17 cellular contexts compared by ENCODE assay signal in genomic region chr6:15386756-15387112, GRCh38.
DNase-seq lines count a peak whose midpoint lies in the region; ATAC-seq, FAIRE-seq and TF ChIP-seq lines count a peak whose summit lies in the region.
"Had no signal": no experiment of that assay in that cellular context is flagged by ENCODE, and none has a peak within 500 bp of the region (broad histone marks: within the 10 kb centered on the region; RNA-seq: fewer than 3 reads in every experiment).

No MANE protein-coding gene starts in this region.

- H2AK5ac ChIP-seq in mesendoderm (ENCODE audit: low read length) (no peak overlapping the region), trophoblast cell (ENCODE audit: low read length) (no peak overlapping the region)

- WGBS in mesendoderm (ENCODE audit: extremely low coverage, insufficient coverage, low lambda C conversion rate): no CpG with 5 or more reads among the region's 3 CpGs
- WGBS in trophoblast cell (ENCODE audit: extremely low coverage, insufficient coverage, insufficient read length): no CpG with 5 or more reads among the region's 3 CpGs

- H4K5ac ChIP-seq in mesendoderm (ENCODE audit: low read length): no peak overlapping the region

- H3K4me1 Mint-ChIP-seq in naive thymus-derived CD8-positive, alpha-beta T cell: peaks cover 46 to 94% (median 85%) of the 10 kb centered on the region in 4 donors

- H2BK120ac ChIP-seq in mesendoderm (ENCODE audit: low read depth, low read length) (no peak overlapping the region), trophoblast cell (ENCODE audit: insufficient read depth, low read length, poor library complexity) (no peak overlapping the region)

- POLR2A ChIA-PET in naive thymus-derived CD8-positive, alpha-beta T cell (lab: Charles Lee): no interaction called here

- H3K36me3 ChIP-seq in SK-N-MC (ENCODE audit: insufficient read depth, low read length): 0 out of 2 replicates have a peak, but pooled peaks cover 7% of the 10 kb centered on the region
- H3K36me3 ChIP-seq in mesendoderm (ENCODE audit: control insufficient read depth, insufficient read depth, low read length): no peaks in the 10 kb centered on the region
- no peaks in the 10 kb centered on the region for H3K36me3 ChIP-seq in trophoblast cell (ENCODE audit: control insufficient read depth in 1 of 2, insufficient read depth in 2 of 2, low read length in 2 of 2)
- H3K36me3 ChIP-seq: HAP-1, SJCRH30, tibial nerve had no signal

- H4K91ac ChIP-seq in trophoblast cell (ENCODE audit: low read depth, low read length): no peak overlapping the region

- H3K9me3 Mint-ChIP-seq in naive thymus-derived CD8-positive, alpha-beta T cell: no peaks in the 10 kb centered on the region
- H3K9me3 Mint-ChIP-seq: activated naive CD8-positive, alpha-beta T cell treated with anti-CD3 and anti-CD28 coated beads, Interleukin-2, amount 10 ng/mL, durations not matched to agents 7 days and 5 days had no signal

- no peak overlapping the region for H3K14ac ChIP-seq in trophoblast cell (ENCODE audit: low read length)

- H3K56ac ChIP-seq in mesendoderm (ENCODE audit: low read length): no peak overlapping the region

- peak; percentile 40 for FAIRE-seq in GM12892 (lab: Jason Lieb, UNC)

- H2BK5ac ChIP-seq in mesendoderm (ENCODE audit: low read length): no peak overlapping the region
- H2BK5ac ChIP-seq in trophoblast cell (ENCODE audit: low read depth, low read length, poor library complexity): no peak overlapping the region

- H3K4me3 ChIP-seq in SK-N-MC (peak overlapping the region; percentile 41), mesendoderm (ENCODE audit: low read length) (no peak overlapping the region), trophoblast cell (ENCODE audit: low read depth, low read length) (no peak overlapping the region)
- H3K4me3 ChIP-seq: HAP-1, SJCRH30, tibial nerve had no signal

- H2AFZ ChIP-seq in trophoblast cell (ENCODE audit: insufficient read depth, low read length, poor library complexity): no peak overlapping the region

- no peak overlapping the region for H3K23ac ChIP-seq in mesendoderm (ENCODE audit: low read length)
- H3K23ac ChIP-seq in trophoblast cell (ENCODE audit: low read length): no peak overlapping the region

- peak overlapping the region; percentile 78 for H2BK15ac ChIP-seq in mesendoderm (replicated peaks; ENCODE audit: low read depth)

- H3K4me2 ChIP-seq in mesendoderm (ENCODE audit: low read length) (no peak overlapping the region), trophoblast cell (ENCODE audit: low read length) (no peak overlapping the region)

- no peaks in the 10 kb centered on the region for H3K27me3 ChIP-seq in mesendoderm (ENCODE audit: insufficient read depth, low read length, poor library complexity)
- no peaks in the 10 kb centered on the region for H3K27me3 ChIP-seq in trophoblast cell (ENCODE audit: insufficient read depth, low read length)
- H3K27me3 ChIP-seq: SJCRH30, tibial nerve had no signal

- H3K36me3 Mint-ChIP-seq in naive thymus-derived CD8-positive, alpha-beta T cell: peaks cover 0 to under 1% (median 0%) of the 10 kb centered on the region in 3 donors

- H3K4me3 Mint-ChIP-seq in naive thymus-derived CD8-positive, alpha-beta T cell: peak overlapping the region in 1 of 10 donors; percentile 23
- H3K4me3 Mint-ChIP-seq: activated naive CD8-positive, alpha-beta T cell treated with anti-CD3 and anti-CD28 coated beads, Interleukin-2, amount 10 ng/mL, durations not matched to agents 7 days and 5 days had no signal

- no peaks in the 10 kb centered on the region for H3K9me3 ChIP-seq in SK-N-MC (ENCODE audit: low read depth, low read length)
- H3K9me3 ChIP-seq in trophoblast cell (ENCODE audit: insufficient read depth, low read depth, low read length): no peaks in the 10 kb centered on the region
- H3K9me3 ChIP-seq: HAP-1, SJCRH30, tibial nerve had no signal

- no peak overlapping the region for H4K8ac ChIP-seq in mesendoderm (ENCODE audit: low read depth, low read length)
- no peak overlapping the region for H4K8ac ChIP-seq in trophoblast cell (ENCODE audit: low read depth, low read length)

- H3K4ac ChIP-seq in mesendoderm (ENCODE audit: low read depth, low read length) (no peak overlapping the region), trophoblast cell (ENCODE audit: low read depth, low read length) (no peak overlapping the region)

- H2BK12ac ChIP-seq in trophoblast cell (ENCODE audit: low read length): no peak overlapping the region

- H3K27me3 Mint-ChIP-seq in naive thymus-derived CD8-positive, alpha-beta T cell: no peaks in the 10 kb centered on the region
- H3K27me3 Mint-ChIP-seq: activated naive CD8-positive, alpha-beta T cell treated with anti-CD3 and anti-CD28 coated beads, Interleukin-2, amount 10 ng/mL, durations not matched to agents 7 days and 5 days had no signal

- no peak overlapping the region for H4K12ac ChIP-seq in trophoblast cell (ENCODE audit: low read depth, low read length)

- no peak for ATAC-seq in naive thymus-derived CD8-positive, alpha-beta T cell

- H3K79me1 ChIP-seq in mesendoderm (ENCODE audit: low read length): peaks cover 9% of the 10 kb centered on the region
- no peaks in the 10 kb centered on the region for H3K79me1 ChIP-seq in trophoblast cell (ENCODE audit: low read length)

- H3K18ac ChIP-seq in mesendoderm (ENCODE audit: low read length) (no peak overlapping the region), trophoblast cell (ENCODE audit: low read length) (no peak overlapping the region)

- H3K27ac ChIP-seq in SK-N-MC (peak overlapping the region; percentile 45), mesendoderm (ENCODE audit: low read depth, low read length) (no peak overlapping the region), trophoblast cell (ENCODE audit: low read depth, low read length) (no peak overlapping the region)
- H3K27ac ChIP-seq: 22Rv1, SJCRH30, tibial nerve had no signal

- H3K79me2 ChIP-seq in mesendoderm (ENCODE audit: control insufficient read depth, insufficient read depth, low read length) (peaks cover 92% of the 10 kb centered on the region), trophoblast cell (ENCODE audit: control insufficient read depth, insufficient read depth, low read length, poor library complexity) (no peaks in the 10 kb centered on the region)

- H3K4me1 ChIP-seq in mesendoderm (ENCODE audit: control insufficient read depth, low read depth, low read length) (peaks cover 12% of the 10 kb centered on the region), trophoblast cell (ENCODE audit: control insufficient read depth in 1 of 2, insufficient read depth in 2 of 2, low read length in 2 of 2) (peaks cover 0 to 12% of the 10 kb centered on the region in 2 experiments)

- peak overlapping the region in 5 of 10 donors; percentile 0 to 44 (median 20) for H3K27ac Mint-ChIP-seq in naive thymus-derived CD8-positive, alpha-beta T cell

- TF ChIP-seq POLR2A in GM12892 (IDR thresholded peaks at IDR 0.05; ENCODE audit: low read depth, low read length): no peak

- H3K9ac ChIP-seq in SK-N-MC (ENCODE audit: insufficient read length) (peak overlapping the region; percentile 20), mesendoderm (ENCODE audit: low read length) (no peak overlapping the region), trophoblast cell (ENCODE audit: low read length) (no peak overlapping the region)

- DNase-seq in DMS 273 (lab: John Stamatoyannopoulos, UW; ENCODE audit: unreplicated experiment): peak; percentile 52
- no peak for DNase-seq in DMS 273 treated with DMSO at 0.1 percent for 48 hours (lab: John Stamatoyannopoulos, UW)
- DNase-seq in GM12892 (ENCODE audit: insufficient read length): no peak
- DNase-seq in SK-N-MC (ENCODE audit: low read depth, low spot score): no peak
- DNase-seq in mesendoderm: no peak
- no peak for DNase-seq in D341Med (ENCODE audit: low spot score)
- no peak for DNase-seq in trophoblast cell
- DNase-seq in naive thymus-derived CD8-positive, alpha-beta T cell: no peak
- DNase-seq: activated naive CD8-positive, alpha-beta T cell treated with anti-CD3 and anti-CD28 coated beads, Interleukin-2, amount 10 ng/mL, durations not matched to agents 7 days and 5 days; Kasumi-1; NCI-H1417; SJCRH30; stimulated activated CD4-positive, alpha-beta T cell treated with anti-CD3 and anti-CD28 coated beads, Interleukin-4, amount 100 ng/mL, for 4 hours; stimulated activated CD8-positive, alpha-beta memory T cell treated with anti-CD3 and anti-CD28 coated beads, Interleukin-4, amount 100 ng/mL, for 48 hours had no signal
